12 cellular contexts compared by ENCODE assay signal in genomic region chr4:72319596-72319995, GRCh38.
DNase-seq lines count a peak whose midpoint lies in the region; ATAC-seq and TF ChIP-seq lines count a peak whose summit lies in the region.
"Had no signal": no experiment of that assay in that cellular context is flagged by ENCODE, and none has a peak within 500 bp of the region (broad histone marks: within the 10 kb centered on the region; RNA-seq: fewer than 3 reads in every experiment).

No MANE protein-coding gene starts in this region.

- H3K4me3 Mint-ChIP-seq in activated T-cell treated with anti-CD3 and anti-CD28 coated beads, Interleukin-2, amount 50 U/mL, for 72 hours: peak overlapping the region; percentile 13 to 53
- H3K4me3 Mint-ChIP-seq in activated T-cell treated with anti-CD3 and anti-CD28 coated beads, Interleukin-2, amount 50 U/mL, for 24 hours: no peak overlapping the region

- WGBS in testis, 2 donors: 81% methylated on average over 4 of the region's 4 CpGs

- peaks cover 18% of the 10 kb centered on the region for H3K4me1 Mint-ChIP-seq in activated T-cell treated with anti-CD3 and anti-CD28 coated beads, Interleukin-2, amount 50 U/mL, for 72 hours (ENCODE audit: low read depth)
- peaks cover 12% of the 10 kb centered on the region for H3K4me1 Mint-ChIP-seq in activated T-cell treated with anti-CD3 and anti-CD28 coated beads, Interleukin-2, amount 50 U/mL, for 24 hours (ENCODE audit: low read depth)

- no peaks in the 10 kb centered on the region for H3K9me3 Mint-ChIP-seq in activated T-cell treated with anti-CD3 and anti-CD28 coated beads, Interleukin-2, amount 50 U/mL, for 72 hours
- no peaks in the 10 kb centered on the region for H3K9me3 Mint-ChIP-seq in activated T-cell treated with anti-CD3 and anti-CD28 coated beads, Interleukin-2, amount 50 U/mL, for 24 hours

- no peak overlapping the region for H3K27ac ChIP-seq in testis
- H3K27ac ChIP-seq: lower lobe of right lung had no signal

- H3K27me3 ChIP-seq in testis: no peaks in the 10 kb centered on the region

- no peaks in the 10 kb centered on the region for H3K4me1 ChIP-seq in testis
- H3K4me1 ChIP-seq: lower lobe of right lung had no signal

- no peaks in the 10 kb centered on the region for H3K36me3 ChIP-seq in testis (ENCODE audit: low read depth, missing control alignments)
- H3K36me3 ChIP-seq: lower lobe of right lung had no signal

- TF ChIP-seq CTCF in fibroblast of mammary gland (conservative IDR thresholded peaks at IDR 0.05; ENCODE audit: control insufficient read depth, insufficient read depth, low read depth, low read length) (no peak), testis (IDR thresholded peaks at IDR 0.05) (no peak)

- H3K36me3 Mint-ChIP-seq in activated T-cell treated with anti-CD3 and anti-CD28 coated beads, Interleukin-2, amount 50 U/mL, for 72 hours (ENCODE audit: insufficient read depth in 2 of 2): no peaks in the 10 kb centered on the region
- H3K36me3 Mint-ChIP-seq in activated T-cell treated with anti-CD3 and anti-CD28 coated beads, Interleukin-2, amount 50 U/mL, for 24 hours (ENCODE audit: low read depth): no peaks in the 10 kb centered on the region

- intact Hi-C loops in testis (cut with DNase I; ENCODE audit: low total_unique reads): no loop called here

- peak; percentile 0 to 1 for DNase-seq in activated T-cell treated with anti-CD3 and anti-CD28 coated beads, Interleukin-2, amount 50 U/mL, for 72 hours
- DNase-seq in activated T-cell treated with anti-CD3 and anti-CD28 coated beads, Interleukin-2, amount 50 U/mL, for 24 hours: no peak
- DNase-seq in SK-MEL-5 (ENCODE audit: low read depth, low spot score): peak; percentile 79
- DNase-seq in fibroblast of mammary gland (ENCODE audit: low read depth): peak; percentile 85
- DNase-seq in stimulated activated naive CD8-positive, alpha-beta T cell treated with anti-CD3 and anti-CD28 coated beads, Interleukin-15, Interleukin-2, amounts not matched to agents 100 U/mL and 50 U/mL, for 24 hours: no peak
- DNase-seq in ureter (ENCODE audit: low spot score): no peak
- DNase-seq in testis: no peak
- DNase-seq: activated gamma-delta T cell, AML-193, erythroblast, lower lobe of right lung had no signal

- no peaks in the 10 kb centered on the region for H3K9me3 ChIP-seq in testis
- H3K9me3 ChIP-seq: lower lobe of right lung had no signal

- ATAC-seq in activated T-cell treated with anti-CD3 and anti-CD28 coated beads, Interleukin-2, amount 50 U/mL, for 72 hours (replicated peaks in 1 of 2): peak; percentile 67 to 89
- peak; percentile 61 for ATAC-seq in stimulated activated naive CD8-positive, alpha-beta T cell treated with anti-CD3 and anti-CD28 coated beads, Interleukin-15, Interleukin-2, amounts not matched to agents 100 U/mL and 50 U/mL, for 24 hours
- ATAC-seq in GM21515 (IDR thresholded peaks at IDR 0.05; ENCODE audit: unreplicated experiment): no peak
- ATAC-seq: lower lobe of right lung had no signal

- H3K27ac Mint-ChIP-seq in activated T-cell treated with anti-CD3 and anti-CD28 coated beads, Interleukin-2, amount 50 U/mL, for 72 hours: peak overlapping the region; percentile 51
- no peak overlapping the region for H3K27ac Mint-ChIP-seq in activated T-cell treated with anti-CD3 and anti-CD28 coated beads, Interleukin-2, amount 50 U/mL, for 24 hours

- no peak for TF ChIP-seq POLR2A in testis (IDR thresholded peaks at IDR 0.05)

- H3K4me3 ChIP-seq in fibroblast of mammary gland (ENCODE audit: control insufficient read depth, low read depth, low read length) (no peak overlapping the region), testis (no peak overlapping the region)
- H3K4me3 ChIP-seq: lower lobe of right lung had no signal

- H3K27me3 Mint-ChIP-seq in activated T-cell treated with anti-CD3 and anti-CD28 coated beads, Interleukin-2, amount 50 U/mL, for 72 hours (ENCODE audit: low read depth): peaks cover 7% of the 10 kb centered on the region
- H3K27me3 Mint-ChIP-seq in activated T-cell treated with anti-CD3 and anti-CD28 coated beads, Interleukin-2, amount 50 U/mL, for 24 hours: peaks cover 22% of the 10 kb centered on the region

- in situ Hi-C loops in SK-MEL-5 (cut with HindIII; ENCODE audit: low pct_unique_long_range_greater_than_20kb, low sequenced_read_pairs): no loop called here

Comparison
In these comparisons a context has a peak if more than half of its experiments do, and no peak if none do; other contexts are left out.
1. DNase-seq: peak in activated T-cell treated with anti-CD3 and anti-CD28 coated beads, Interleukin-2, amount 50 U/mL, for 72 hours (2 of 2), SK-MEL-5 (single experiment) and fibroblast of mammary gland (single experiment); none in activated T-cell treated with anti-CD3 and anti-CD28 coated beads, Interleukin-2, amount 50 U/mL, for 24 hours (single experiment), stimulated activated naive CD8-positive, alpha-beta T cell treated with anti-CD3 and anti-CD28 coated beads, Interleukin-15, Interleukin-2, amounts not matched to agents 100 U/mL and 50 U/mL, for 24 hours (single experiment), ureter (single experiment) and testis (single experiment).